Comparison of ENCODE assay signal across 23 cellular contexts in the genomic region with DNA sequence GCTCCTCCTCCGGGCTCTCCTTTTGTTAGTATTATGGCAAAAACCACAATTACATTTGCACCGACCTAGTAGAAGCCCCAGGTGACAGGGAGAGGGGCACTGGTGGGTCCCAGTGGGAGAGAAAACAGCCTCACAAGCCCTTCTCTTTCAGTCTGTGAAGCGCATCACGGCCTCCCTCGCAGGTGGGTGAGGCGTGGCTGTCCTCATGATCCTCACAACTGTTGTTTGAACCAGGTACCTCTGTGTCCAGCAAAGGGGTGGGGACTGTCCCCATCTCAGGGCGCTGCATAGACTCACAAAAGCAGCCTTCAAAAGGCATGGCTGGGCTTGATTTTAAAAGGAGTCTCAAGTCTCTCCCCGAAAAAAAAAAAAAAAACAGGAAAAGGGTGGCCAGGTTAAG. TPM values are rescaled to one million over a fixed set of nuclear protein-coding genes. Genes with fewer than 3 reads are reported as not detected.
DNase-seq lines count a peak whose midpoint lies in the region; ATAC-seq, FAIRE-seq and TF ChIP-seq lines count a peak whose summit lies in the region.
"Had no signal": no experiment of that assay in that cellular context is flagged by ENCODE, and none has a peak within 500 bp of the region (broad histone marks: within the 10 kb centered on the region; RNA-seq: fewer than 3 reads in every experiment).

No MANE protein-coding gene starts in this region.

- TF ChIP-seq CTCF in H1 (IDR thresholded peaks at IDR 0.05; ENCODE audit: control extremely low read depth in 1 of 3, insufficient read depth in 1 of 3, low read depth in 1 of 3, low read length in 3 of 3) (no peak), CD14-positive monocyte (IDR thresholded peaks at IDR 0.05) (no peak)

- H2BK20ac ChIP-seq in H1 (ENCODE audit: low read length), result no peak overlapping the region

- H3K18ac ChIP-seq in H1 (ENCODE audit: extremely low read depth, low read length), result no peak overlapping the region

- no peak overlapping the region for H3K4ac ChIP-seq in H1 (replicated peaks; ENCODE audit: insufficient read length, low read depth, low read length)

- H4K5ac ChIP-seq in H1 (ENCODE audit: insufficient read length, low read depth, low read length), result no peak overlapping the region

- no peak overlapping the region for H3K56ac ChIP-seq in H1 (replicated peaks; ENCODE audit: insufficient read length, low read depth, low read length)

- H3K79me1 ChIP-seq in H1 (ENCODE audit: low read depth, low read length), result no peaks in the 10 kb centered on the region

- H3K4me3 Mint-ChIP-seq in activated naive CD4-positive, alpha-beta T cell treated with anti-CD3 and anti-CD28 coated beads for 36 hours, result no peak overlapping the region
- H3K4me3 Mint-ChIP-seq in CD14-positive monocyte, result no peak overlapping the region
- H3K4me3 Mint-ChIP-seq: activated CD4-positive, alpha-beta memory T cell treated with anti-CD3 and anti-CD28 coated beads for 36 hours; CD4-positive, CD25-positive, alpha-beta regulatory T cell; naive thymus-derived CD4-positive, alpha-beta T cell had no signal

- H3K9me3 ChIP-seq in KOPT-K1 (ENCODE audit: insufficient read depth, low read length, poor library complexity, severe bottlenecking) (no peaks in the 10 kb centered on the region), H1 (ENCODE audit: insufficient read depth in 2 of 2, low read depth in 1 of 2, low read length in 1 of 2) (no peaks in the 10 kb centered on the region), neuron (ENCODE audit: low read length) (no peaks in the 10 kb centered on the region)
- H3K9me3 ChIP-seq: adrenal gland, right atrium auricular region, spleen had no signal

- H4K8ac ChIP-seq in H1 (ENCODE audit: extremely low read depth, insufficient read depth, low read length), result peak overlapping the region; percentile 29; the same call in 1 of the 2 replicates

- H2AFZ ChIP-seq in H1 (ENCODE audit: low read length) (no peak overlapping the region), neuron (ENCODE audit: low read depth, low read length) (peak overlapping the region; percentile 24)
- H2AFZ ChIP-seq: parathyroid adenoma had no signal

- H3K23me2 ChIP-seq in H1 (ENCODE audit: low read depth, low read length), result no peaks in the 10 kb centered on the region

- no peak overlapping the region for H2BK12ac ChIP-seq in H1 (ENCODE audit: low read depth, low read length)

- no peak overlapping the region for H3K23ac ChIP-seq in H1 (ENCODE audit: insufficient read length)

- DNase-seq in GM12891 (ENCODE audit: insufficient read length, low spot score) (no peak), H1 (ENCODE audit: low read depth in 1 of 2, low spot score in 2 of 2) (no peak), NOMO-1 treated with dmso at 0.1 percent for 144 hours (lab: John Stamatoyannopoulos, UW; ENCODE audit: unreplicated experiment) (no peak), CD14-positive monocyte (ENCODE audit: low spot score) (no peak)
- no peak for DNase-seq in activated naive CD4-positive, alpha-beta T cell treated with anti-CD3 and anti-CD28 coated beads for 36 hours
- DNase-seq: activated CD4-positive, alpha-beta memory T cell treated with anti-CD3 and anti-CD28 coated beads for 36 hours; brain microvascular endothelial cell; CD4-positive, CD25-positive, alpha-beta regulatory T cell; DND-41; left ventricle myocardium superior; naive thymus-derived CD4-positive, alpha-beta T cell; NCI-H1105; NCI-H1930; NCI-H526; spleen; stimulated activated CD4-positive, alpha-beta T cell treated with anti-CD3 and anti-CD28 coated beads, Interleukin-2, amount 100 ng/mL, for 48 hours; T-cell had no signal

- peaks cover 9% of the 10 kb centered on the region for H3K4me1 Mint-ChIP-seq in activated naive CD4-positive, alpha-beta T cell treated with anti-CD3 and anti-CD28 coated beads for 36 hours (ENCODE audit: low read depth)
- peaks cover 11% of the 10 kb centered on the region for H3K4me1 Mint-ChIP-seq in CD14-positive monocyte

- intact Hi-C loops in activated naive CD4-positive, alpha-beta T cell treated with anti-CD3 and anti-CD28 coated beads for 36 hours (cut with micrococcal nuclease), result no loop called here
- intact Hi-C loops in CD14-positive monocyte (cut with micrococcal nuclease), result no loop called here

- H2BK15ac ChIP-seq in H1 (ENCODE audit: low read length), result no peak overlapping the region

- H2BK120ac ChIP-seq in H1 (replicated peaks; ENCODE audit: low read depth, low read length), result no peak overlapping the region

- H3K27ac ChIP-seq in KOPT-K1 (ENCODE audit: low read depth, low read length, poor library complexity, severe bottlenecking), result peak overlapping the region; percentile 5
- H3K27ac ChIP-seq in H1 (ENCODE audit: low read depth, low read length), result no peak overlapping the region
- H3K27ac ChIP-seq: adrenal gland, brain microvascular endothelial cell, parathyroid adenoma, right atrium auricular region, spleen had no signal

- H4K20me1 ChIP-seq in H1 (replicated peaks in 1 of 2; ENCODE audit: control insufficient read depth in 1 of 2, insufficient read depth in 2 of 2, low read length in 2 of 2), result no peaks in the 10 kb centered on the region

- H3K4me2 ChIP-seq in H1 (ENCODE audit: insufficient read depth in 1 of 2, low read depth in 2 of 2, low read length in 2 of 2), result no peak overlapping the region

- no peaks in the 10 kb centered on the region for H3K36me3 Mint-ChIP-seq in activated naive CD4-positive, alpha-beta T cell treated with anti-CD3 and anti-CD28 coated beads for 36 hours (ENCODE audit: low read depth)
- H3K36me3 Mint-ChIP-seq in CD14-positive monocyte, result no peaks in the 10 kb centered on the region
- H3K36me3 Mint-ChIP-seq: activated CD4-positive, alpha-beta memory T cell treated with anti-CD3 and anti-CD28 coated beads for 36 hours; CD4-positive, CD25-positive, alpha-beta regulatory T cell; naive thymus-derived CD4-positive, alpha-beta T cell; T-cell had no signal

- no peak overlapping the region for H2AK5ac ChIP-seq in H1 (ENCODE audit: low read depth, low read length)

- H3K36me3 ChIP-seq in KOPT-K1 (ENCODE audit: insufficient read depth, low read length) (no peaks in the 10 kb centered on the region), H1 (ENCODE audit: control insufficient read depth in 2 of 4, insufficient read depth in 4 of 4, low read length in 3 of 4) (no peaks in the 10 kb centered on the region), neuron (ENCODE audit: insufficient read depth, low read length) (no peaks in the 10 kb centered on the region)
- H3K36me3 ChIP-seq: adrenal gland, brain microvascular endothelial cell, right atrium auricular region, spleen had no signal

- TF ChIP-seq RAD21 in H1 (IDR thresholded peaks at IDR 0.05 in 1 of 2, conservative IDR thresholded peaks at IDR 0.05 in 1 of 2; ENCODE audit: low read depth in 2 of 2, low read length in 2 of 2), result no peak

- 57% methylated on average over 8 of the region's 8 CpGs; no CpG with 5 or more reads in 1 of the 2 experiments for WGBS in H1 (ENCODE audit: extremely low coverage in 1 of 2, insufficient coverage in 1 of 2, insufficient read length in 1 of 2, insufficient replicate concordance in 2 of 2, low coverage in 1 of 2, low lambda C conversion rate in 2 of 2, missing lambda C conversion rate in 1 of 2), 2 experiments

- no peak for TF ChIP-seq EP300 in H1 (IDR thresholded peaks at IDR 0.05; ENCODE audit: borderline replicate concordance in 1 of 2, low read depth in 2 of 2, low read length in 2 of 2)

- H3K27me3 ChIP-seq in H1 (replicated peaks in 1 of 4; ENCODE audit: control insufficient read depth in 3 of 4, extremely low read depth in 1 of 4, insufficient read depth in 3 of 4, low read length in 3 of 4) (no peaks in the 10 kb centered on the region), neuron (ENCODE audit: insufficient read depth, low read length) (no peaks in the 10 kb centered on the region)
- H3K27me3 ChIP-seq: adrenal gland, brain microvascular endothelial cell, right atrium auricular region had no signal

- POLR2A ChIA-PET in H1 (lab: Charles Lee; ENCODE audit: partially characterized antibody), result interaction anchor here (2.1 kb wide), 2 partner anchors 9 to 82 kb away, joined by 7 to 10 read pairs; a partner anchor contains a TSS

- H3K4me3 ChIP-seq in H1 (ENCODE audit: extremely low read depth in 1 of 4, insufficient read depth in 2 of 4, low read depth in 3 of 4, low read length in 4 of 4) (no peak overlapping the region), neuron (ENCODE audit: low read length) (no peak overlapping the region)
- H3K4me3 ChIP-seq: adrenal gland, right atrium auricular region, spleen had no signal

- H2BK5ac ChIP-seq in H1 (ENCODE audit: low read depth, low read length), result no peak overlapping the region

- H3K14ac ChIP-seq in H1 (ENCODE audit: insufficient read length), result no peak overlapping the region

- H3K27ac Mint-ChIP-seq in activated naive CD4-positive, alpha-beta T cell treated with anti-CD3 and anti-CD28 coated beads for 36 hours, result no peak overlapping the region
- H3K27ac Mint-ChIP-seq in CD14-positive monocyte, result peak overlapping the region in 3 of 7 donors; percentile 6 to 46 (median 43)
- H3K27ac Mint-ChIP-seq: activated CD4-positive, alpha-beta memory T cell treated with anti-CD3 and anti-CD28 coated beads for 36 hours; CD4-positive, CD25-positive, alpha-beta regulatory T cell; naive thymus-derived CD4-positive, alpha-beta T cell had no signal

- no peak overlapping the region for H4K91ac ChIP-seq in H1 (replicated peaks; ENCODE audit: insufficient read length, low read length)

- H3K9me3 Mint-ChIP-seq in activated naive CD4-positive, alpha-beta T cell treated with anti-CD3 and anti-CD28 coated beads for 36 hours, result no peaks in the 10 kb centered on the region
- H3K9me3 Mint-ChIP-seq in CD14-positive monocyte, result no peaks in the 10 kb centered on the region
- H3K9me3 Mint-ChIP-seq: activated CD4-positive, alpha-beta memory T cell treated with anti-CD3 and anti-CD28 coated beads for 36 hours; T-cell had no signal

- CTCF ChIA-PET in H1 (lab: Charles Lee; ENCODE audit: partially characterized antibody), result interaction anchor here (1.0 to 2.6 kb wide), 3 partner anchors 28 to 156 kb away, joined by 4 to 8 read pairs (median 4); no protein-coding TSS in a partner anchor
- CTCF ChIA-PET in activated naive CD4-positive, alpha-beta T cell treated with anti-CD3 and anti-CD28 coated beads for 36 hours (lab: Charles Lee), result interaction anchor here (1.1 kb wide), 1 partner anchor 44 kb away, joined by 4 read pairs; no protein-coding TSS in a partner anchor

- H3K9ac ChIP-seq in H1 (replicated peaks in 1 of 4; ENCODE audit: extremely low read depth in 1 of 4, low read depth in 3 of 4, low read length in 3 of 4), result no peak overlapping the region
- H3K9ac ChIP-seq: parathyroid adenoma had no signal

- no peak for ATAC-seq in GM21367 (IDR thresholded peaks at IDR 0.05; ENCODE audit: unreplicated experiment)
- ATAC-seq: left ventricle myocardium superior; naive thymus-derived CD4-positive, alpha-beta T cell; T-cell had no signal

- H3K27me3 Mint-ChIP-seq in activated naive CD4-positive, alpha-beta T cell treated with anti-CD3 and anti-CD28 coated beads for 36 hours (ENCODE audit: low read depth), result peaks cover 17% of the 10 kb centered on the region
- peaks cover 7 to 11% (median 9%) of the 10 kb centered on the region in 3 donors for H3K27me3 Mint-ChIP-seq in CD14-positive monocyte (ENCODE audit: low read depth in 3 of 3)

- H3K4me1 ChIP-seq in H1 (replicated peaks in 1 of 4; ENCODE audit: control insufficient read depth in 3 of 4, insufficient read depth in 4 of 4, low read length in 3 of 4) (peaks cover 1 to 5% (median 3%) of the 10 kb centered on the region in 4 experiments; a peak in 5 of 7 replicates), neuron (ENCODE audit: insufficient read depth, low read length) (peaks cover 17% of the 10 kb centered on the region)

- no peaks in the 10 kb centered on the region for H3K79me2 ChIP-seq in H1 (ENCODE audit: control insufficient read depth in 1 of 2, insufficient read depth in 2 of 2, low read length in 2 of 2)
- H3K79me2 ChIP-seq: parathyroid adenoma had no signal

- FAIRE-seq in GM12891 (lab: Jason Lieb, UNC) (no peak), H1 (lab: Jason Lieb, UNC) (no peak)

- TF ChIP-seq POLR2A in GM12891 (IDR thresholded peaks at IDR 0.05; ENCODE audit: low read depth, low read length) (no peak), H1 (IDR thresholded peaks at IDR 0.05; ENCODE audit: control extremely low read depth in 1 of 2, low read depth in 2 of 2, low read length in 2 of 2) (no peak)

RNA-seq across cellular contexts. Expression of a gene that starts 7.9 kb away (rescaled TPM):
- 9.1 TPM for polyA plus RNA-seq in GM12891 (2012; ENCODE audit: low read depth, missing spikeins)
- 12.4 and 13.0 TPM in 2 replicates for total RNA-seq in H1 (2021; fragmentation: NEBNext Ultra II Directional; extraction: Animal tissue kit (Norgen Biotek cat#: 25700))
- polyA plus RNA-seq in H1 (2011; rRNA removed) (10.4 and 10.7 TPM in 2 replicates), CD14-positive monocyte (1 to 10 TPM; 1.4 to 3.8 TPM)
- 11.0 TPM for polyA plus RNA-seq in H1 (2011; cell fraction: cytosol; rRNA removed)
- 13.4 TPM for polyA plus RNA-seq in H1 (2011; cell fraction: nucleus; rRNA removed)
- polyA plus RNA-seq in H1 (2012, experiment 1 of 2), result 9.3 to 12.8 TPM (median 10.8 TPM) in 4 replicates
- 1.4 TPM for polyA plus RNA-seq in H1 (2012, experiment 2 of 2)
- 6.7 TPM for polyA plus RNA-seq in H1 (2013, experiment 1 of 2)
- polyA plus RNA-seq in H1 (2013, experiment 2 of 2), result 7.0 TPM
- 47.7 and 67.1 TPM in 2 replicates for polyA minus RNA-seq in H1 (2011; rRNA and poly(A)+ RNA removed)
- 19.1 TPM for polyA minus RNA-seq in H1 (2011; cell fraction: cytosol; rRNA and poly(A)+ RNA removed)
- polyA minus RNA-seq in H1 (2011; cell fraction: nucleus; rRNA and poly(A)+ RNA removed), result 19.0 TPM
- 1 to 10 TPM; 6.9 to 7.3 TPM for total RNA-seq in activated naive CD4-positive, alpha-beta T cell treated with anti-CD3 and anti-CD28 coated beads for 36 hours

RNA-seq across cellular contexts. Expression of a gene that starts 48.4 kb away (rescaled TPM):
- polyA plus RNA-seq in GM12891 (2012; ENCODE audit: low read depth, missing spikeins), result 6.1 TPM
- 16.2 and 17.8 TPM in 2 replicates for total RNA-seq in H1 (2021; fragmentation: NEBNext Ultra II Directional; extraction: Animal tissue kit (Norgen Biotek cat#: 25700))
- 3.9 and 4.0 TPM in 2 replicates for polyA plus RNA-seq in H1 (2011; rRNA removed)
- polyA plus RNA-seq in H1 (2011; cell fraction: cytosol; rRNA removed), result 3.8 TPM
- 8.8 TPM for polyA plus RNA-seq in H1 (2011; cell fraction: nucleus; rRNA removed)
- 5.4 to 8.5 TPM (median 6.6 TPM) in 4 replicates for polyA plus RNA-seq in H1 (2012, experiment 1 of 2)
- polyA plus RNA-seq in H1 (2012, experiment 2 of 2), result 0.37 TPM
- 7.4 TPM for polyA plus RNA-seq in H1 (2013, experiment 1 of 2)
- 7.1 TPM for polyA plus RNA-seq in H1 (2013, experiment 2 of 2)
- polyA minus RNA-seq in H1 (2011; rRNA and poly(A)+ RNA removed), result 16.0 and 24.5 TPM in 2 replicates
- polyA minus RNA-seq in H1 (2011; cell fraction: cytosol; rRNA and poly(A)+ RNA removed), result 12.4 TPM
- 24.6 TPM for polyA minus RNA-seq in H1 (2011; cell fraction: nucleus; rRNA and poly(A)+ RNA removed)
- 10 to 100 TPM; 27.8 to 28.0 TPM for total RNA-seq in activated naive CD4-positive, alpha-beta T cell treated with anti-CD3 and anti-CD28 coated beads for 36 hours
- 1 to 10 TPM; 4.7 to 7.2 TPM for polyA plus RNA-seq in CD14-positive monocyte
